ENCODE assay signal across 8 cellular contexts in the genomic region with DNA sequence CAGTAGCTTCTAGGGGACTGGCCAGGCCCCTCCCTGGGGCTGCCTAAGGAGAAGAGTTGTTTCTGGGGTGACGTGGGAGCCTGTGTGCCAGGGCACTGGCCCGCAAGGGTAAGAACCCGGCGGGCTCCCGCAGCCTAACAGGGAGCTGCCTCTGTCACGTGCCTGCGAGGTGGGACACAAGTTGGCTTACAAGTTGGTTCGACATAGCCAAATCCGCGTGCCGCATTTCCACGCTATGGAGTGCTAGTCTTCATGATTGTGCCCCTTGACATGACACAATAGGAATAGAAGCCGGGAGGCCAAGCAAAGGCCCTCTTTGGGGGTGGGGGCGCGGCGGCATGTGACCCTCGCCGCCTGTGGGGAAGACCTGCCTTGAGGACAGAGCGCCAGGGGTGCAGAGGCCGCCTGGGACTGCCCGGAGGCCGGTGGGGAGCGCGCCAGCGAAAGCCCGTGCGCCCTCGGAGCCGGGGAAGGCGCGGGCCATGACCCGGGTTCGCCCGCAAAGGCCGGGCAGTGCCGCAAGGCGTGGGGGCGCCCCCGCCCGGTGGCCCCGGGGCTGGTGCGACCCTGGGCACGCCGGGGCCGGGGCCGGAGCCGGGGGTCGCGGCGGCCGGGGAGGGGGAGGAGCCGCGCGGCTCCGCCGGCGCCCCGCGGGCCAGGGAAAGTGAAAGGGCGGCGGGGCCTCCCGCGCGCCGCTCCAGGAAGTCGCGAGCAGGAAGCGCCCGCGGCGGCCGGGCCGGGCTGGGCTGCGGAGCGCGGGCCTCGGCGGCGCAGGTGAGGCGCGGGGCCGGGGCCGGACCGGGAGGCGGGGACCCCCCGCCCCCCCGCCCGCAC. TPM values are rescaled to one million over a fixed set of nuclear protein-coding genes. Genes with fewer than 3 reads are reported as not detected.
DNase-seq lines count a peak whose midpoint lies in the region; ATAC-seq and TF ChIP-seq lines count a peak whose summit lies in the region.

A gene (plus strand): TSS at position 702 of the 834 bp plus-strand sequence. CDS start 4,603 bp downstream, outside the sequence.

- DNase-seq in IMR-90 (no peak), foreskin fibroblast (peak in 1 of 2 donors; percentile 19), inferior parietal cortex (ENCODE audit: extremely low spot score) (no peak), A172 (ENCODE audit: low spot score) (no peak)
- peak; percentile 26 for DNase-seq in activated T-cell treated with anti-CD3 and anti-CD28 coated beads, Interleukin-2, amount 50 U/mL, for 4 hours

- no peak within 1 kb of the TSS for H3K14ac ChIP-seq in IMR-90 (replicated peaks; ENCODE audit: low read depth, low read length)

- H4K8ac ChIP-seq in IMR-90 (ENCODE audit: low read depth in 2 of 2, low read length in 2 of 2) = no peak within 1 kb of the TSS

- peaks cover 45% of the 10 kb centered on the region for H3K4me1 ChIP-seq in BLaER1
- 0 out of 2 replicates have a peak, but pooled peaks cover 2% of the 10 kb centered on the region for H3K4me1 ChIP-seq in IMR-90 (ENCODE audit: control insufficient read depth, insufficient read depth, low read length)
- peaks cover 17 to 21% of the 10 kb centered on the region in 2 experiments for H3K4me1 ChIP-seq in neutrophil (ENCODE audit: control insufficient read depth in 1 of 2, insufficient read depth in 1 of 2, low read depth in 1 of 2, low read length in 1 of 2)

- H3K4me3 Mint-ChIP-seq in activated T-cell treated with anti-CD3 and anti-CD28 coated beads, Interleukin-2, amount 50 U/mL, for 4 hours = peak within 1 kb of the TSS; percentile 84

- no peak within 1 kb of the TSS for H3K4ac ChIP-seq in IMR-90 (ENCODE audit: low read depth, low read length)

- peaks cover 7% of the 10 kb centered on the region for H3K36me3 Mint-ChIP-seq in activated T-cell treated with anti-CD3 and anti-CD28 coated beads, Interleukin-2, amount 50 U/mL, for 4 hours (ENCODE audit: insufficient read depth)

- intact Hi-C loops in IMR-90 (cut with micrococcal nuclease) = no loop called here

- no peaks in the 10 kb centered on the region for H3K9me3 ChIP-seq in BLaER1
- H3K9me3 ChIP-seq in IMR-90 (ENCODE audit: control insufficient read depth, insufficient read depth, low read length) = no peaks in the 10 kb centered on the region
- no peaks in the 10 kb centered on the region for H3K9me3 ChIP-seq in neutrophil

- no peaks in the 10 kb centered on the region for H3K79me1 ChIP-seq in IMR-90 (ENCODE audit: low read depth in 1 of 2, low read length in 2 of 2)

- peak within 1 kb of the TSS; percentile 92 for H3K27ac ChIP-seq in BLaER1
- no peak within 1 kb of the TSS for H3K27ac ChIP-seq in IMR-90 (ENCODE audit: insufficient read depth, low read length)
- H3K27ac ChIP-seq in neutrophil = peak within 1 kb of the TSS; percentile 50

- no peak within 1 kb of the TSS for H4K5ac ChIP-seq in IMR-90 (ENCODE audit: low read depth, low read length)

- no peaks in the 10 kb centered on the region for H3K27me3 Mint-ChIP-seq in activated T-cell treated with anti-CD3 and anti-CD28 coated beads, Interleukin-2, amount 50 U/mL, for 4 hours (ENCODE audit: low read depth)

- peaks cover 23% of the 10 kb centered on the region for H3K4me1 Mint-ChIP-seq in activated T-cell treated with anti-CD3 and anti-CD28 coated beads, Interleukin-2, amount 50 U/mL, for 4 hours (ENCODE audit: low read depth)

- no peak within 1 kb of the TSS for H3K56ac ChIP-seq in IMR-90 (ENCODE audit: extremely low read depth, insufficient read depth, low read length)

- BruUV-seq in IMR-90 (replicated peaks; lab: Mats Ljungman, UMichigan) = no TSS peak

- H2BK20ac ChIP-seq in IMR-90 (ENCODE audit: low read depth, low read length) = no peak within 1 kb of the TSS

- no peak within 1 kb of the TSS for H2AK9ac ChIP-seq in IMR-90 (replicated peaks; ENCODE audit: low read depth, low read length, poor library complexity)

- TF ChIP-seq RAD21 in IMR-90 (IDR thresholded peaks at IDR 0.05; ENCODE audit: low read length) = no peak

- H3K9ac ChIP-seq in BLaER1 = peak within 1 kb of the TSS; percentile 88
- no peak within 1 kb of the TSS for H3K9ac ChIP-seq in IMR-90 (ENCODE audit: low read depth, low read length)

- peak; percentile 39 for TF ChIP-seq POLR2A in GM19099 (IDR thresholded peaks at IDR 0.05; ENCODE audit: extremely low read depth, insufficient read length, low read depth)
- no peak for TF ChIP-seq POLR2A in IMR-90 (IDR thresholded peaks at IDR 0.05; ENCODE audit: low read depth, low read length)

- H3K9me1 ChIP-seq in IMR-90 (ENCODE audit: insufficient read depth, low read length) = peaks cover 2% of the 10 kb centered on the region; the same call in 1 of the 2 replicates

- dilution Hi-C loops in IMR-90 (cut with HindIII; ENCODE audit: low sequenced_read_pairs, unreplicated experiment) = no loop called here

- no peak within 1 kb of the TSS for H3K18ac ChIP-seq in IMR-90 (ENCODE audit: low read depth, low read length)

- H4K91ac ChIP-seq in IMR-90 (ENCODE audit: insufficient read depth, low read depth, low read length) = no peak within 1 kb of the TSS

- POLR2A ChIA-PET in IMR-90 (lab: Charles Lee; ENCODE audit: unreplicated experiment) = no interaction called here

- H2AK5ac ChIP-seq in IMR-90 (ENCODE audit: low read depth, low read length) = no peak within 1 kb of the TSS

- H2AFZ ChIP-seq in IMR-90 (replicated peaks; ENCODE audit: low read length, poor library complexity) = peak within 1 kb of the TSS; percentile 82

- no peak within 1 kb of the TSS for H2BK120ac ChIP-seq in IMR-90 (ENCODE audit: low read depth, low read length)

- H3K9me3 Mint-ChIP-seq in activated T-cell treated with anti-CD3 and anti-CD28 coated beads, Interleukin-2, amount 50 U/mL, for 4 hours = no peaks in the 10 kb centered on the region

- WGBS in IMR-90 (ENCODE audit: extremely low coverage in 2 of 2, insufficient read length in 1 of 2), 2 experiments = 22% methylated on average over 53 of the region's 88 CpGs; no CpG with 5 or more reads in 1 of the 2 experiments

- H3K4me3 ChIP-seq in BLaER1 = peak within 1 kb of the TSS; percentile 92
- peak within 1 kb of the TSS; percentile 51 for H3K4me3 ChIP-seq in IMR-90 (ENCODE audit: insufficient read depth, low read depth, low read length)
- H3K4me3 ChIP-seq in foreskin fibroblast (ENCODE audit: low read depth in 1 of 2, low read length in 2 of 2) = peak within 1 kb of the TSS; percentile 45 to 57
- peak within 1 kb of the TSS; percentile 84 to 95 for H3K4me3 ChIP-seq in neutrophil (ENCODE audit: low read depth in 1 of 2, low read length in 1 of 2)

- CTCF ChIA-PET in IMR-90 (lab: Yijun Ruan, JAX) = interaction anchor here (0.6 kb wide), 1 partner anchor 109 kb away, joined by 3 read pairs; no protein-coding TSS in a partner anchor

- H3K4me2 ChIP-seq in BLaER1 = peak within 1 kb of the TSS; percentile 93
- peak within 1 kb of the TSS; percentile 77 for H3K4me2 ChIP-seq in IMR-90 (ENCODE audit: low read depth, low read length)

- in situ Hi-C loops in IMR-90 (cut with MboI; ENCODE audit: low sequenced_read_pairs) = no loop called here

- no peak within 1 kb of the TSS for H2BK5ac ChIP-seq in IMR-90 (ENCODE audit: low read depth, low read length, poor library complexity, severe bottlenecking)

- no peak within 1 kb of the TSS for H2BK15ac ChIP-seq in IMR-90 (ENCODE audit: low read depth, low read length)

- H3K36me3 ChIP-seq in BLaER1 (peaks cover 18% of the 10 kb centered on the region), IMR-90 (ENCODE audit: control insufficient read depth, insufficient read depth, low read length) (no peaks in the 10 kb centered on the region), neutrophil (peaks cover 12% of the 10 kb centered on the region)

- TF ChIP-seq CTCF in IMR-90 (conservative IDR thresholded peaks at IDR 0.05; ENCODE audit: low read depth, low read length) = no peak
- no peak for TF ChIP-seq CTCF in foreskin fibroblast (IDR thresholded peaks at IDR 0.05; ENCODE audit: low read depth, low read length)
- TF ChIP-seq CTCF in neutrophil (IDR thresholded peaks at IDR 0.05) = no peak

- peaks cover 11% of the 10 kb centered on the region; the same call in 1 of the 2 replicates for H4K20me1 ChIP-seq in BLaER1
- H4K20me1 ChIP-seq in IMR-90 (ENCODE audit: insufficient read depth, low read length) = no peaks in the 10 kb centered on the region

- peak; percentile 69 for ATAC-seq in IMR-90 (ENCODE audit: low read depth)
- ATAC-seq in activated T-cell treated with anti-CD3 and anti-CD28 coated beads, Interleukin-2, amount 50 U/mL, for 4 hours = peak; percentile 82 to 86

- no peaks in the 10 kb centered on the region for H3K27me3 ChIP-seq in BLaER1
- peaks cover 31% of the 10 kb centered on the region for H3K27me3 ChIP-seq in IMR-90 (ENCODE audit: control insufficient read depth, insufficient read depth, low read length)
- H3K27me3 ChIP-seq in neutrophil = no peaks in the 10 kb centered on the region

- no peak within 1 kb of the TSS for H3K23ac ChIP-seq in IMR-90 (ENCODE audit: low read depth, low read length)

TF ChIP-seq in IMR-90, 13 proteins besides CTCF, POLR2A, EP300 and RAD21 (continues in another document):
- no peak for TF ChIP-seq CEBPB (IDR thresholded peaks at IDR 0.05; ENCODE audit: low read depth, low read length)
- TF ChIP-seq, protein P1, sequence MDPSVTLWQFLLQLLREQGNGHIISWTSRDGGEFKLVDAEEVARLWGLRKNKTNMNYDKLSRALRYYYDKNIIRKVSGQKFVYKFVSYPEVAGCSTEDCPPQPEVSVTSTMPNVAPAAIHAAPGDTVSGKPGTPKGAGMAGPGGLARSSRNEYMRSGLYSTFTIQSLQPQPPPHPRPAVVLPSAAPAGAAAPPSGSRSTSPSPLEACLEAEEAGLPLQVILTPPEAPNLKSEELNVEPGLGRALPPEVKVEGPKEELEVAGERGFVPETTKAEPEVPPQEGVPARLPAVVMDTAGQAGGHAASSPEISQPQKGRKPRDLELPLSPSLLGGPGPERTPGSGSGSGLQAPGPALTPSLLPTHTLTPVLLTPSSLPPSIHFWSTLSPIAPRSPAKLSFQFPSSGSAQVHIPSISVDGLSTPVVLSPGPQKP (IDR thresholded peaks at IDR 0.05; ENCODE audit: borderline replicate concordance, low read depth, low read length) = no peak
- TF ChIP-seq, protein P2, sequence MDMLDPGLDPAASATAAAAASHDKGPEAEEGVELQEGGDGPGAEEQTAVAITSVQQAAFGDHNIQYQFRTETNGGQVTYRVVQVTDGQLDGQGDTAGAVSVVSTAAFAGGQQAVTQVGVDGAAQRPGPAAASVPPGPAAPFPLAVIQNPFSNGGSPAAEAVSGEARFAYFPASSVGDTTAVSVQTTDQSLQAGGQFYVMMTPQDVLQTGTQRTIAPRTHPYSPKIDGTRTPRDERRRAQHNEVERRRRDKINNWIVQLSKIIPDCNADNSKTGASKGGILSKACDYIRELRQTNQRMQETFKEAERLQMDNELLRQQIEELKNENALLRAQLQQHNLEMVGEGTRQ (IDR thresholded peaks at IDR 0.05; ENCODE audit: low read depth, low read length) = no peak
- no peak for TF ChIP-seq FOS (IDR thresholded peaks at IDR 0.05; ENCODE audit: low read depth, low read length)

RNA-seq across cellular contexts. Expression of the gene that starts here (rescaled TPM):
- total RNA-seq in IMR-90 (2012; rRNA removed) = 0.36 and 0.56 TPM in 2 replicates
- 0.48 and 0.65 TPM in 2 replicates for polyA plus RNA-seq in IMR-90 (2012; rRNA removed)
- 0.37 and 0.54 TPM in 2 replicates for polyA plus RNA-seq in IMR-90 (2012; cell fraction: cytosol; rRNA removed)
- 1.3 and 1.4 TPM in 2 replicates for polyA plus RNA-seq in IMR-90 (2012; cell fraction: nucleus; rRNA removed; ENCODE audit: low replicate concordance)
- 10 to 100 TPM; 16.3 to 22.1 (median 20.2) TPM for total RNA-seq in activated T-cell treated with anti-CD3 and anti-CD28 coated beads, Interleukin-2, amount 50 U/mL, for 4 hours
- 1.1 and 1.6 TPM in 2 replicates for total RNA-seq in A172 (2014; rRNA removed; shearing (Covaris generic))
